ENCODE assay signal across 32 cellular contexts in genomic region chrX:101925733-101926132, GRCh38.
"Had no signal": no experiment of that assay in that cellular context is flagged by ENCODE, and none has a peak within 500 bp of the region (broad histone marks: within the 10 kb centered on the region; RNA-seq: fewer than 3 reads in every experiment).

No MANE protein-coding gene starts in this region.

- H3K27ac ChIP-seq: adrenal gland, body of pancreas, brain microvascular endothelial cell, breast epithelium, VCaP had no signal

- H3K27me3 ChIP-seq: adrenal gland, body of pancreas, brain microvascular endothelial cell had no signal

- H3K36me3 ChIP-seq: adrenal gland, brain microvascular endothelial cell, breast epithelium had no signal

- ATAC-seq: activated CD8-positive, alpha-beta T cell treated with anti-CD3 and anti-CD28 coated beads for 36 hours; activated naive CD4-positive, alpha-beta T cell treated with anti-CD3 and anti-CD28 coated beads, Interleukin-2, amount 50 U/mL, for 72 hours; activated T-cell treated with anti-CD3 and anti-CD28 coated beads, Interleukin-2, amount 50 U/mL, for 4 hours; activated T-cell treated with anti-CD3 and anti-CD28 coated beads, Interleukin-2, amount 50 U/mL, for 72 hours; activated T-helper 17 cell treated with anti-CD3 and anti-CD28 coated beads, Interleukin-2, amount 50 U/mL, for 72 hours; body of pancreas had no signal

- H3K4me3 ChIP-seq: adrenal gland, body of pancreas, breast epithelium had no signal

- DNase-seq: activated B cell treated with CpG ODN at 0.5 μM for 24 hours; activated CD4-positive, alpha-beta memory T cell treated with anti-CD3 and anti-CD28 coated beads for 36 hours; activated CD4-positive, alpha-beta T cell treated with anti-CD3 and anti-CD28 coated beads for 4 hours; activated CD4-positive, alpha-beta T cell treated with anti-CD3 and anti-CD28 coated beads, Interleukin-2, amount 10 ng/mL, durations not matched to agents 24 days and 14 days; activated CD4-positive, alpha-beta T cell treated with anti-CD3 and anti-CD28 coated beads, Interleukin-2, amount 50 U/mL, for 1 hour; activated CD4-positive, alpha-beta T cell treated with anti-CD3 and anti-CD28 coated beads, Interleukin-2, amount 50 U/mL, for 4 hours; activated CD4-positive, CD25-positive, alpha-beta regulatory T cell treated with anti-CD3 and anti-CD28 coated beads, Interleukin-2, amount 50 U/mL, for 72 hours; activated CD8-positive, alpha-beta memory T cell treated with anti-CD3 and anti-CD28 coated beads, Interleukin-2, amount 50 U/mL, for 4 hours; activated CD8-positive, alpha-beta T cell treated with anti-CD3 and anti-CD28 coated beads for 36 hours; activated effector memory CD4-positive, alpha-beta T cell treated with anti-CD3 and anti-CD28 coated beads, Interleukin-2, amount 50 U/mL, for 16 hours; activated gamma-delta T cell treated with Interleukin-2 at 50 U/mL for 16 hours; activated naive CD4-positive, alpha-beta T cell; activated naive CD4-positive, alpha-beta T cell treated with anti-CD3 and anti-CD28 coated beads for 36 hours; activated naive CD4-positive, alpha-beta T cell treated with anti-CD3 and anti-CD28 coated beads, Interleukin-2, amount 50 U/mL, for 16 hours; activated naive CD8-positive, alpha-beta T cell treated with anti-CD3 and anti-CD28 coated beads for 36 hours; activated T-cell treated with anti-CD3 and anti-CD28 coated beads for 4 hours; activated T-cell treated with anti-CD3 and anti-CD28 coated beads, Interleukin-2, amount 50 U/mL, for 1 hour; activated T-cell treated with anti-CD3 and anti-CD28 coated beads, Interleukin-2, amount 50 U/mL, for 4 hours; activated T-cell treated with anti-CD3 and anti-CD28 coated beads, Interleukin-2, amount 50 U/mL, for 72 hours; adrenal gland; amniotic stem cell; aorta; body of pancreas; brain microvascular endothelial cell; central memory CD4-positive, alpha-beta T cell; T-helper 1 cell; T-helper 2 cell; T-helper 9 cell had no signal

- H3K4me1 ChIP-seq: adrenal gland, body of pancreas, breast epithelium had no signal

- H3K9me3 ChIP-seq: adrenal gland, body of pancreas, breast epithelium had no signal
